ENCODE assay signal across 27 cellular contexts in genomic region chr6:108584323-108584722, GRCh38. TPM values are rescaled to one million over a fixed set of nuclear protein-coding genes. Genes with fewer than 3 reads are reported as not detected.
A peak's percentile ranks its signal among the peaks of the same experiment; 100 is the strongest.
DNase-seq lines count a peak whose midpoint lies in the region; TF ChIP-seq lines count a peak whose summit lies in the region.
"Had no signal": no experiment of that assay in that cellular context is flagged by ENCODE, and none has a peak within 500 bp of the region (broad histone marks: within the 10 kb centered on the region; RNA-seq: fewer than 3 reads in every experiment).

No MANE protein-coding gene starts in this region.

- TF ChIP-seq CTCF in fibroblast of villous mesenchyme (IDR thresholded peaks at IDR 0.05; ENCODE audit: insufficient read depth, low read depth, low read length) (no peak), prostate gland (IDR thresholded peaks at IDR 0.05) (no peak)

- DNase-seq in NCI-H446 treated with DMSO at 0.1 percent for 48 hours (lab: John Stamatoyannopoulos, UW) (peak; percentile 15), NCI-H446 (lab: John Stamatoyannopoulos, UW) (no peak), fibroblast of villous mesenchyme (ENCODE audit: low read depth) (peak; percentile 80), prostate gland (ENCODE audit: low spot score) (no peak), NCI-H2107 (lab: John Stamatoyannopoulos, UW) (no peak)
- no peak for DNase-seq in stimulated activated CD8-positive, alpha-beta memory T cell treated with anti-CD3 and anti-CD28 coated beads, Interleukin-4, amount 100 ng/mL, for 48 hours
- DNase-seq in activated T-cell treated with anti-CD3 and anti-CD28 coated beads, Interleukin-2, amount 50 U/mL, for 24 hours = no peak
- DNase-seq: activated CD4-positive, alpha-beta T cell treated with anti-CD3 and anti-CD28 coated beads for 4 hours; activated effector memory CD4-positive, alpha-beta T cell treated with Interleukin-2 at 50 U/mL for 16 hours; C1 segment of cervical spinal cord; colonic mucosa; effector memory CD4-positive, alpha-beta T cell; foreskin melanocyte; Karpas-422; lower lobe of right lung; naive thymus-derived CD8-positive, alpha-beta T cell; NCI-H146; occipital lobe; SJCRH30; small intestine; stimulated activated naive CD8-positive, alpha-beta T cell treated with anti-CD3 and anti-CD28 coated beads, Interleukin-15, Interleukin-2, amounts not matched to agents 100 U/mL and 50 U/mL, for 24 hours; T-helper 9 cell had no signal

- 60% methylated on average over 5 of the region's 5 CpGs for WGBS in prostate gland
- 34% methylated on average over 5 of the region's 5 CpGs for WGBS in urinary bladder

- intact Hi-C loops in prostate gland (cut with DNase I) = no loop called here

- no peak overlapping the region for H3K4me3 ChIP-seq in fibroblast of villous mesenchyme (ENCODE audit: low read depth, low read length)
- no peak overlapping the region for H3K4me3 ChIP-seq in prostate gland
- no peak overlapping the region for H3K4me3 ChIP-seq in urinary bladder (ENCODE audit: low read depth, low read length)
- H3K4me3 ChIP-seq: cardiac muscle cell, colonic mucosa, HAP-1, lower lobe of right lung, SJCRH30 had no signal

- H3K4me1 ChIP-seq in prostate gland (replicated peaks) (peaks cover 44% of the 10 kb centered on the region), urinary bladder (ENCODE audit: insufficient read depth) (peaks cover 9% of the 10 kb centered on the region)

- H3K9me3 Mint-ChIP-seq in activated T-cell treated with anti-CD3 and anti-CD28 coated beads, Interleukin-2, amount 50 U/mL, for 24 hours = no peaks in the 10 kb centered on the region
- H3K9me3 Mint-ChIP-seq: activated naive CD4-positive, alpha-beta T cell treated with anti-CD3 and anti-CD28 coated beads, Interleukin-2, amount 50 U/mL, for 72 hours; naive thymus-derived CD8-positive, alpha-beta T cell had no signal

- H3K27ac ChIP-seq in prostate gland (peak overlapping the region; percentile 7 to 57), urinary bladder (ENCODE audit: low read depth) (peak overlapping the region; percentile 18)
- H3K27ac ChIP-seq: 22Rv1, cardiac muscle cell, colonic mucosa, SJCRH30 had no signal

- no peak overlapping the region for H3K4me3 Mint-ChIP-seq in activated T-cell treated with anti-CD3 and anti-CD28 coated beads, Interleukin-2, amount 50 U/mL, for 24 hours
- H3K4me3 Mint-ChIP-seq: naive thymus-derived CD8-positive, alpha-beta T cell had no signal

- no peaks in the 10 kb centered on the region for H3K9me3 ChIP-seq in prostate gland
- H3K9me3 ChIP-seq: colonic mucosa, HAP-1, lower lobe of right lung, SJCRH30 had no signal

- no peaks in the 10 kb centered on the region for H3K27me3 Mint-ChIP-seq in activated T-cell treated with anti-CD3 and anti-CD28 coated beads, Interleukin-2, amount 50 U/mL, for 24 hours
- H3K27me3 Mint-ChIP-seq: naive thymus-derived CD8-positive, alpha-beta T cell had no signal

- peaks cover under 1% of the 10 kb centered on the region for H3K36me3 Mint-ChIP-seq in activated T-cell treated with anti-CD3 and anti-CD28 coated beads, Interleukin-2, amount 50 U/mL, for 24 hours (ENCODE audit: low read depth)
- H3K36me3 Mint-ChIP-seq: activated naive CD4-positive, alpha-beta T cell treated with anti-CD3 and anti-CD28 coated beads, Interleukin-2, amount 50 U/mL, for 72 hours had no signal

- TF ChIP-seq POLR2A in prostate gland (IDR thresholded peaks at IDR 0.05) = no peak

- no peaks in the 10 kb centered on the region for H3K36me3 ChIP-seq in prostate gland
- H3K36me3 ChIP-seq in urinary bladder (ENCODE audit: insufficient read depth) = no peaks in the 10 kb centered on the region
- H3K36me3 ChIP-seq: cardiac muscle cell, colonic mucosa, HAP-1, lower lobe of right lung, SJCRH30 had no signal

- no peaks in the 10 kb centered on the region for H3K27me3 ChIP-seq in prostate gland (replicated peaks; ENCODE audit: insufficient read depth)
- H3K27me3 ChIP-seq: cardiac muscle cell, colonic mucosa, SJCRH30 had no signal

- H3K4me1 Mint-ChIP-seq in activated T-cell treated with anti-CD3 and anti-CD28 coated beads, Interleukin-2, amount 50 U/mL, for 24 hours (ENCODE audit: low read depth) = peaks cover 69% of the 10 kb centered on the region

- H3K27ac Mint-ChIP-seq in activated T-cell treated with anti-CD3 and anti-CD28 coated beads, Interleukin-2, amount 50 U/mL, for 24 hours = no peak overlapping the region
- H3K27ac Mint-ChIP-seq: activated naive CD4-positive, alpha-beta T cell treated with anti-CD3 and anti-CD28 coated beads, Interleukin-2, amount 50 U/mL, for 72 hours; naive thymus-derived CD8-positive, alpha-beta T cell had no signal

RNA-seq across cellular contexts. Expression of gene FOXO3, which starts 23.6 kb away (rescaled TPM):
- total RNA-seq in fibroblast of villous mesenchyme (41.9 and 43.2 TPM in 2 replicates), prostate gland (100 to 1,000 TPM; 108 to 144 TPM), urinary bladder (43.7 TPM)
- polyA plus RNA-seq in urinary bladder = 48.2 TPM

Comparison
In these comparisons a context has a peak if more than half of its experiments do, and no peak if none do; other contexts are left out.
1. DNase-seq: peak in NCI-H446 treated with DMSO at 0.1 percent for 48 hours (single experiment) and fibroblast of villous mesenchyme (single experiment); none in NCI-H446 (0 of 2), prostate gland (single experiment), stimulated activated CD8-positive, alpha-beta memory T cell treated with anti-CD3 and anti-CD28 coated beads, Interleukin-4, amount 100 ng/mL, for 48 hours (single experiment), activated T-cell treated with anti-CD3 and anti-CD28 coated beads, Interleukin-2, amount 50 U/mL, for 24 hours (single experiment) and NCI-H2107 (single experiment).